ENCODE assay signal across 27 cellular contexts in genomic region chr2:217895070-217895635, GRCh38.
DNase-seq lines count a peak whose midpoint lies in the region; ATAC-seq, FAIRE-seq and TF ChIP-seq lines count a peak whose summit lies in the region.
"Had no signal": no experiment of that assay in that cellular context is flagged by ENCODE, and none has a peak within 500 bp of the region (broad histone marks: within the 10 kb centered on the region; RNA-seq: fewer than 3 reads in every experiment).

No MANE protein-coding gene starts in this region.

- no peak for TF ChIP-seq POLR2A in esophagus squamous epithelium (IDR thresholded peaks at IDR 0.05)
- no peak for TF ChIP-seq POLR2A in transverse colon (IDR thresholded peaks at IDR 0.05)

- H3K27me3 Mint-ChIP-seq in astrocyte (ENCODE audit: low read depth, unreplicated experiment), result no peaks in the 10 kb centered on the region
- H3K27me3 Mint-ChIP-seq: activated CD4-positive, alpha-beta T cell treated with anti-CD3 and anti-CD28 coated beads, Interleukin-2, amount 10 ng/mL, durations not matched to agents 7 days and 5 days; activated T-cell treated with anti-CD3 and anti-CD28 coated beads, Interleukin-2, amount 50 U/mL, for 24 hours; stimulated activated naive B cell treated with anti-CD40 and anti-IgM and Interleukin-4, amounts not matched to agents 10 μg/mL and 1 μg/mL and 100 μg/mL, for 72 hours had no signal

- H3K79me2 ChIP-seq in astrocyte (ENCODE audit: insufficient read depth, low read length), result peaks cover 42% of the 10 kb centered on the region
- H3K79me2 ChIP-seq: hepatocyte had no signal

- peak overlapping the region; percentile 4 for H3K4me3 Mint-ChIP-seq in astrocyte (ENCODE audit: unreplicated experiment)
- H3K4me3 Mint-ChIP-seq: activated B cell treated with CpG ODN at 0.5 μM for 24 hours; activated CD4-positive, alpha-beta T cell treated with anti-CD3 and anti-CD28 coated beads, Interleukin-2, amount 10 ng/mL, durations not matched to agents 7 days and 5 days; activated naive CD8-positive, alpha-beta T cell treated with anti-CD3 and anti-CD28 coated beads, Interleukin-2, amount 10 ng/mL, durations not matched to agents 7 days and 5 days; activated T-cell treated with anti-CD3 and anti-CD28 coated beads, Interleukin-2, amount 50 U/mL, for 24 hours; stimulated activated naive B cell treated with anti-CD40 and anti-IgM and Interleukin-4, amounts not matched to agents 10 μg/mL and 1 μg/mL and 100 μg/mL, for 72 hours had no signal

- ATAC-seq in HG02870 (IDR thresholded peaks at IDR 0.05; ENCODE audit: unreplicated experiment), result no peak
- ATAC-seq in GM19395 (IDR thresholded peaks at IDR 0.05; ENCODE audit: unreplicated experiment), result no peak
- ATAC-seq: left colon; stimulated activated naive B cell treated with anti-CD40 and anti-IgM and Interleukin-4, amounts not matched to agents 10 μg/mL and 1 μg/mL and 100 μg/mL, for 72 hours had no signal

- FAIRE-seq in astrocyte (lab: Jason Lieb, UNC), result no peak
- FAIRE-seq: GM19239, H1 had no signal

- intact Hi-C loops in esophagus squamous epithelium (cut with DNase I) (loop anchor here (5.0 kb wide), 1 partner anchor 92 kb away; no protein-coding TSS in a partner anchor), transverse colon (cut with DNase I; ENCODE audit: low total_unique reads) (no loop called here)

- H3K27ac ChIP-seq in astrocyte (ENCODE audit: low read depth, low read length) (no peak overlapping the region), esophagus squamous epithelium (peak overlapping the region in 3 of 4 donors; percentile 76 to 92 (median 91)), rectal smooth muscle tissue (ENCODE audit: low read depth, low read length) (peak overlapping the region; percentile 31), transverse colon (peak overlapping the region; percentile 9 to 95 (median 62))
- H3K27ac ChIP-seq: BLaER1, hepatocyte, neutrophil, PC-9 had no signal

- no peaks in the 10 kb centered on the region for H3K9me3 Mint-ChIP-seq in astrocyte (ENCODE audit: unreplicated experiment)
- H3K9me3 Mint-ChIP-seq: activated B cell treated with CpG ODN at 0.5 μM for 24 hours; activated CD4-positive, alpha-beta T cell treated with anti-CD3 and anti-CD28 coated beads, Interleukin-2, amount 10 ng/mL, durations not matched to agents 7 days and 5 days; activated naive CD8-positive, alpha-beta T cell treated with anti-CD3 and anti-CD28 coated beads, Interleukin-2, amount 10 ng/mL, durations not matched to agents 7 days and 5 days; activated T-cell treated with anti-CD3 and anti-CD28 coated beads, Interleukin-2, amount 50 U/mL, for 24 hours; stimulated activated naive B cell treated with anti-CD40 and anti-IgM and Interleukin-4, amounts not matched to agents 10 μg/mL and 1 μg/mL and 100 μg/mL, for 72 hours had no signal

- H3K9ac ChIP-seq in astrocyte (ENCODE audit: low read length) (no peak overlapping the region), rectal smooth muscle tissue (ENCODE audit: low read length) (no peak overlapping the region)
- H3K9ac ChIP-seq: BLaER1, SK-N-SH had no signal

- no peak overlapping the region for H3K4me2 ChIP-seq in astrocyte (ENCODE audit: low read length)
- H3K4me2 ChIP-seq: BLaER1, hepatocyte, PC-9, SK-N-SH had no signal

- WGBS in esophagus squamous epithelium, 2 donors, result 85 to 86% methylated on average over 19 of the region's 19 CpGs
- WGBS in transverse colon (ENCODE audit: low coverage in 1 of 2), 2 donors, result 85 to 91% methylated on average over 4 to 19 of the region's 19 CpGs

- H3K4me3 ChIP-seq in astrocyte (ENCODE audit: insufficient read depth, low read depth, low read length) (no peak overlapping the region), esophagus squamous epithelium (no peak overlapping the region), rectal smooth muscle tissue (ENCODE audit: low read length) (no peak overlapping the region), transverse colon (no peak overlapping the region)
- H3K4me3 ChIP-seq: BLaER1, hepatocyte, PC-9 had no signal

- H3K9me3 ChIP-seq in astrocyte (ENCODE audit: insufficient read depth, low read depth, low read length) (no peaks in the 10 kb centered on the region), esophagus squamous epithelium (no peaks in the 10 kb centered on the region), transverse colon (no peaks in the 10 kb centered on the region)
- H3K9me3 ChIP-seq: BLaER1, neutrophil, SK-N-SH had no signal

- H3K4me1 ChIP-seq in astrocyte (ENCODE audit: insufficient read depth, low read length), result peaks cover 25% of the 10 kb centered on the region
- peaks cover 29 to 96% (median 30%) of the 10 kb centered on the region in 3 donors for H3K4me1 ChIP-seq in esophagus squamous epithelium
- H3K4me1 ChIP-seq in rectal smooth muscle tissue (ENCODE audit: control insufficient read depth, insufficient read depth, low read length), result peaks cover 23% of the 10 kb centered on the region
- peaks cover 8 to 21% (median 15%) of the 10 kb centered on the region in 4 donors for H3K4me1 ChIP-seq in transverse colon

- DNase-seq in astrocyte (ENCODE audit: low read depth) (no peak), esophagus squamous epithelium (lab: John Stamatoyannopoulos, UW) (no peak), transverse colon (no peak), NCI-H1694 (lab: John Stamatoyannopoulos, UW) (no peak)
- DNase-seq: activated B cell treated with CpG ODN at 0.5 μM for 24 hours; activated CD4-positive, alpha-beta T cell treated with anti-CD3 and anti-CD28 coated beads, Interleukin-2, amount 10 ng/mL, durations not matched to agents 7 days and 5 days; activated effector memory CD4-positive, alpha-beta T cell treated with anti-CD3 and anti-CD28 coated beads, Interleukin-2, amount 50 U/mL, for 16 hours; activated naive CD8-positive, alpha-beta T cell treated with anti-CD3 and anti-CD28 coated beads, Interleukin-2, amount 10 ng/mL, durations not matched to agents 7 days and 5 days; activated T-cell treated with anti-CD3 and anti-CD28 coated beads, Interleukin-2, amount 50 U/mL, for 24 hours; dermis blood vessel endothelial cell; DMS 273 treated with DMSO at 0.1 percent for 48 hours; foreskin melanocyte; left colon; NCI-H1436; NCI-H226; NCI-H526 treated with DMSO at 0.1 percent for 48 hours; SK-N-SH; stimulated activated naive B cell treated with anti-CD40 and anti-IgM and Interleukin-4, amounts not matched to agents 10 μg/mL and 1 μg/mL and 100 μg/mL, for 72 hours had no signal

- no peaks in the 10 kb centered on the region for H3K27me3 ChIP-seq in astrocyte (ENCODE audit: insufficient read depth, low read length)
- no peaks in the 10 kb centered on the region for H3K27me3 ChIP-seq in esophagus squamous epithelium
- H3K27me3 ChIP-seq in rectal smooth muscle tissue (ENCODE audit: control insufficient read depth, insufficient read depth, low read length), result no peaks in the 10 kb centered on the region
- H3K27me3 ChIP-seq in transverse colon, result no peaks in the 10 kb centered on the region
- H3K27me3 ChIP-seq: BLaER1, hepatocyte, neutrophil had no signal

- peak overlapping the region; percentile 34 for H3K27ac Mint-ChIP-seq in astrocyte (ENCODE audit: unreplicated experiment)
- H3K27ac Mint-ChIP-seq: activated B cell treated with CpG ODN at 0.5 μM for 24 hours; activated CD4-positive, alpha-beta T cell treated with anti-CD3 and anti-CD28 coated beads, Interleukin-2, amount 10 ng/mL, durations not matched to agents 7 days and 5 days; activated naive CD8-positive, alpha-beta T cell treated with anti-CD3 and anti-CD28 coated beads, Interleukin-2, amount 10 ng/mL, durations not matched to agents 7 days and 5 days; activated T-cell treated with anti-CD3 and anti-CD28 coated beads, Interleukin-2, amount 50 U/mL, for 24 hours; stimulated activated naive B cell treated with anti-CD40 and anti-IgM and Interleukin-4, amounts not matched to agents 10 μg/mL and 1 μg/mL and 100 μg/mL, for 72 hours had no signal

- H3K36me3 Mint-ChIP-seq in astrocyte (ENCODE audit: low read depth, unreplicated experiment), result peaks cover 65% of the 10 kb centered on the region
- H3K36me3 Mint-ChIP-seq: activated naive CD8-positive, alpha-beta T cell treated with anti-CD3 and anti-CD28 coated beads, Interleukin-2, amount 10 ng/mL, durations not matched to agents 7 days and 5 days; stimulated activated naive B cell treated with anti-CD40 and anti-IgM and Interleukin-4, amounts not matched to agents 10 μg/mL and 1 μg/mL and 100 μg/mL, for 72 hours had no signal

- no peak for TF ChIP-seq EP300 in transverse colon (IDR thresholded peaks at IDR 0.05; ENCODE audit: low read depth)

- H4K20me1 ChIP-seq in astrocyte (ENCODE audit: insufficient read depth, low read length), result peaks cover 92% of the 10 kb centered on the region
- H4K20me1 ChIP-seq: BLaER1 had no signal

- in situ Hi-C loops in transverse colon (cut with MboI; ENCODE audit: low pct_ligation_motif_present in 1 of 4, low pct_unique_long_range_greater_than_20kb in 1 of 4, low sequenced_read_pairs in 3 of 4), result no loop called here

- H3K36me3 ChIP-seq in astrocyte (ENCODE audit: insufficient read depth, low read length), result peaks cover 53% of the 10 kb centered on the region
- H3K36me3 ChIP-seq in esophagus squamous epithelium, result peaks cover 30 to 96% (median 43%) of the 10 kb centered on the region in 3 donors
- H3K36me3 ChIP-seq in rectal smooth muscle tissue (ENCODE audit: control insufficient read depth, insufficient read depth, low read length), result peaks cover 49% of the 10 kb centered on the region
- peaks cover 0 to 8% (median 0%) of the 10 kb centered on the region in 4 donors for H3K36me3 ChIP-seq in transverse colon
- H3K36me3 ChIP-seq: neutrophil had no signal

- TF ChIP-seq CTCF in astrocyte (IDR thresholded peaks at IDR 0.05; ENCODE audit: insufficient read depth, low read depth, low read length), result no peak
- TF ChIP-seq CTCF in esophagus squamous epithelium (IDR thresholded peaks at IDR 0.05), result no peak
- no peak for TF ChIP-seq CTCF in transverse colon (IDR thresholded peaks at IDR 0.05)

- peaks cover 17% of the 10 kb centered on the region for H3K4me1 Mint-ChIP-seq in astrocyte (ENCODE audit: low read depth, unreplicated experiment)
- H3K4me1 Mint-ChIP-seq: activated B cell treated with CpG ODN at 0.5 μM for 24 hours; activated CD4-positive, alpha-beta T cell treated with anti-CD3 and anti-CD28 coated beads, Interleukin-2, amount 10 ng/mL, durations not matched to agents 7 days and 5 days; activated naive CD8-positive, alpha-beta T cell treated with anti-CD3 and anti-CD28 coated beads, Interleukin-2, amount 10 ng/mL, durations not matched to agents 7 days and 5 days had no signal

- no peak overlapping the region for H2AFZ ChIP-seq in astrocyte (ENCODE audit: low read depth, low read length)
- H2AFZ ChIP-seq: hepatocyte, PC-9 had no signal
